1 cellular context compared by ENCODE assay signal in genomic region chr17:75133001-75133400, GRCh38.
TF ChIP-seq lines count a peak whose summit lies in the region.

No MANE protein-coding gene starts in this region.

TF ChIP-seq in neural cell, 6 proteins besides CTCF, POLR2A, EP300 and RAD21:
- peak; percentile 26 for TF ChIP-seq POLR2AphosphoS5 (IDR thresholded peaks at IDR 0.05)
- TF ChIP-seq TAF1 (IDR thresholded peaks at IDR 0.05; ENCODE audit: low read depth) = no peak
- no peak for TF ChIP-seq SMC3 (conservative IDR thresholded peaks at IDR 0.05; ENCODE audit: poor library complexity)
